In genomic region chr10:84097787-84098353, GRCh38 we compare ENCODE assay signal across 9 cellular contexts. TPM values are rescaled to one million over a fixed set of nuclear protein-coding genes. Genes with fewer than 3 reads are reported as not detected.
A peak's percentile ranks its signal among the peaks of the same experiment; 100 is the strongest.
DNase-seq lines count a peak whose midpoint lies in the region; ATAC-seq and TF ChIP-seq lines count a peak whose summit lies in the region.
"Had no signal": no experiment of that assay in that cellular context is flagged by ENCODE, and none has a peak within 500 bp of the region (broad histone marks: within the 10 kb centered on the region; RNA-seq: fewer than 3 reads in every experiment).

No MANE protein-coding gene starts in this region.

- intact Hi-C loops in psoas muscle (cut with DNase I) (no loop called here), posterior cingulate gyrus (cut with DNase I) (no loop called here)

- H3K27ac ChIP-seq in psoas muscle (no peak overlapping the region), substantia nigra (ENCODE audit: low read depth, low read length, poor library complexity, severe bottlenecking) (no peak overlapping the region)

- peak; percentile 32 for TF ChIP-seq CTCF in psoas muscle (IDR thresholded peaks at IDR 0.05)

- DNase-seq in NCI-H2171 treated with DMSO at 0.1 percent for 48 hours (lab: John Stamatoyannopoulos, UW) (peak; percentile 32), NCI-H2171 (lab: John Stamatoyannopoulos, UW) (no peak), NCI-H2081 (lab: John Stamatoyannopoulos, UW) (peak; percentile 26 to 34), dermis blood vessel endothelial cell (peak; percentile 45), psoas muscle (no peak), posterior cingulate gyrus (no peak), NCI-H187 treated with DMSO at 0.1 percent for 48 hours (lab: John Stamatoyannopoulos, UW) (no peak), substantia nigra (lab: John Stamatoyannopoulos, UW) (no peak)
- DNase-seq: activated CD8-positive, alpha-beta memory T cell treated with anti-CD3 and anti-CD28 coated beads, Interleukin-2, amount 50 U/mL, for 4 hours had no signal

- no peaks in the 10 kb centered on the region for H3K4me1 ChIP-seq in psoas muscle

- H3K4me3 ChIP-seq in psoas muscle = no peak overlapping the region

- WGBS in psoas muscle, 3 donors = 32 to 39% (median 32%) methylated on average over 4 of the region's 4 CpGs

- H3K9me3 ChIP-seq in psoas muscle = no peaks in the 10 kb centered on the region

- H3K36me3 ChIP-seq in psoas muscle (ENCODE audit: insufficient read depth in 1 of 2, low read depth in 1 of 2) = no peaks in the 10 kb centered on the region

- H3K27me3 ChIP-seq in psoas muscle (ENCODE audit: insufficient read depth in 3 of 3, low read length in 2 of 3) = peaks cover 0 to 9% (median 0%) of the 10 kb centered on the region in 3 donors

- no peak for ATAC-seq in psoas muscle

RNA-seq across cellular contexts. Expression of gene GHITM, which starts 41.4 kb away (rescaled TPM):
- total RNA-seq in dermis blood vessel endothelial cell = 192 and 193 TPM in 2 replicates
- 100 to 1,000 TPM; 230 to 353 (median 263) TPM for total RNA-seq in psoas muscle
- polyA plus RNA-seq in psoas muscle = 100 to 1,000 TPM; 253 to 633 (median 436) TPM

Comparison
In these comparisons a context has a peak if more than half of its experiments do, and no peak if none do; other contexts are left out.
1. DNase-seq: peak in NCI-H2171 treated with DMSO at 0.1 percent for 48 hours (single experiment), NCI-H2081 (2 of 2) and dermis blood vessel endothelial cell (single experiment); none in NCI-H2171 (single experiment), psoas muscle (0 of 2), posterior cingulate gyrus (0 of 10), NCI-H187 treated with DMSO at 0.1 percent for 48 hours (single experiment) and substantia nigra (0 of 49).